10 cellular contexts compared by ENCODE assay signal in the genomic region with DNA sequence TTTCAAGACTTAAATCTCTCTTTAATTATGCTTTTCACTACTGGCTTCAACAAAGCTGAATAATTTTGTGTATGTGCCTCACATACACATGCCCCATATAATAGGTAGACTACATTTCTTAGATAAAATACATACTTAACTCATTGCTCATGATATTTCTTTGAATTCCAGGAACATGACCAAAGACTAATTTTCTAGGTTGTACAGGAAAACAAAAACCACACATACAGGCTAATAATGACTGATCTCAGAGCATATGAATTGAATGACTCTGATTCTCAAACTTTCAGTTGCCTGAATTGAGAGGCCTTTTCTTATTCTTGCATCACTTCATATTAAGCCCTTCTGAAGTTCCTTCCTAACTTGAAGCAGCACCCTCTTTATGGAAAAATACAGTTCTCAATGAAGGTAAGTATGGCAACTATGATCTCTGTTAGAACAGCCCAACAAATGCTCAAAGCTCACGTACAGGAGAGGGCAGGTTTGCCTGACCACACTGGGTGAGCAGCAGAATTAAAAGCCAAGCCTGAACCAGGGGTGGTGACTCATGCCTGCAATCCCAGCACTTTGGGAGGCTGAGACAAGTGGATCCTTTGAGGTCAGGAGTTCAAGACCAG. TPM values are rescaled to one million over a fixed set of nuclear protein-coding genes. Genes with fewer than 3 reads are reported as not detected.
DNase-seq lines count a peak whose midpoint lies in the region; ATAC-seq, FAIRE-seq and TF ChIP-seq lines count a peak whose summit lies in the region.
"Had no signal": no experiment of that assay in that cellular context is flagged by ENCODE, and none has a peak within 500 bp of the region (broad histone marks: within the 10 kb centered on the region; RNA-seq: fewer than 3 reads in every experiment).

No MANE protein-coding gene starts in this region.

- DNase-seq in Calu3 (peak; percentile 55), LoVo (ENCODE audit: low spot score) (peak; percentile 28), astrocyte (ENCODE audit: low read depth) (peak; percentile 97), lung microvascular endothelial cell (ENCODE audit: low read depth in 2 of 2) (peak; percentile 9 to 89), C1 segment of cervical spinal cord (lab: John Stamatoyannopoulos, UW) (no peak), suprapubic skin (ENCODE audit: low spot score in 2 of 2) (no peak), SIG-M5 treated with dmso at 0.1 percent for 504 hours (lab: John Stamatoyannopoulos, UW; ENCODE audit: unreplicated experiment) (no peak)
- DNase-seq: NCI-H2171 treated with DMSO at 0.1 percent for 48 hours had no signal

- peaks cover 19% of the 10 kb centered on the region for H3K4me1 Mint-ChIP-seq in Calu3 (ENCODE audit: low read depth, unreplicated experiment)
- H3K4me1 Mint-ChIP-seq in astrocyte (ENCODE audit: low read depth, unreplicated experiment) = peaks cover 21% of the 10 kb centered on the region

- H3K9me3 Mint-ChIP-seq in Calu3 (ENCODE audit: low read depth, unreplicated experiment) = peaks cover 5% of the 10 kb centered on the region
- H3K9me3 Mint-ChIP-seq in astrocyte (ENCODE audit: unreplicated experiment) = no peaks in the 10 kb centered on the region

- TF ChIP-seq POLR2A in suprapubic skin (IDR thresholded peaks at IDR 0.05) = no peak

- H3K4me3 ChIP-seq in astrocyte (ENCODE audit: insufficient read depth, low read depth, low read length) (no peak overlapping the region), suprapubic skin (no peak overlapping the region)
- H3K4me3 ChIP-seq: vagina had no signal

- no peak for TF ChIP-seq EP300 in suprapubic skin (IDR thresholded peaks at IDR 0.05)

- H3K27me3 Mint-ChIP-seq in Calu3 (ENCODE audit: unreplicated experiment) (no peaks in the 10 kb centered on the region), astrocyte (ENCODE audit: low read depth, unreplicated experiment) (no peaks in the 10 kb centered on the region)

- H3K27ac Mint-ChIP-seq in Calu3 (ENCODE audit: unreplicated experiment) (peak overlapping the region; percentile 83), astrocyte (ENCODE audit: unreplicated experiment) (peak overlapping the region; percentile 100)

- no peak for ATAC-seq in GM18909 (IDR thresholded peaks at IDR 0.05; ENCODE audit: poor library complexity, unreplicated experiment)

- H3K4me2 ChIP-seq in astrocyte (ENCODE audit: low read length) = peak overlapping the region; percentile 51

- no peaks in the 10 kb centered on the region for H4K20me1 ChIP-seq in astrocyte (ENCODE audit: insufficient read depth, low read length)

- H3K27me3 ChIP-seq in astrocyte (ENCODE audit: insufficient read depth, low read length) (no peaks in the 10 kb centered on the region), suprapubic skin (no peaks in the 10 kb centered on the region)
- H3K27me3 ChIP-seq: vagina had no signal

- H3K36me3 ChIP-seq in astrocyte (ENCODE audit: insufficient read depth, low read length) (no peaks in the 10 kb centered on the region), suprapubic skin (no peaks in the 10 kb centered on the region)
- H3K36me3 ChIP-seq: vagina had no signal

- intact Hi-C loops in Calu3 (cut with micrococcal nuclease; ENCODE audit: unreplicated experiment) = no loop called here

- CTCF ChIA-PET in Calu3 (lab: Charles Lee) = interaction anchor here (0.5 to 1.3 kb wide), 3 partner anchors 20 to 172 kb away, joined by 4 to 5 read pairs (median 4); no protein-coding TSS in a partner anchor

- peak overlapping the region; percentile 90 for H3K27ac ChIP-seq in astrocyte (ENCODE audit: low read depth, low read length)
- H3K27ac ChIP-seq in suprapubic skin = no peak overlapping the region
- H3K27ac ChIP-seq: vagina had no signal

- no peak for TF ChIP-seq CTCF in Calu3 (IDR thresholded peaks at IDR 0.05; ENCODE audit: unreplicated experiment)
- no peak for TF ChIP-seq CTCF in astrocyte (IDR thresholded peaks at IDR 0.05; ENCODE audit: insufficient read depth, low read depth, low read length)
- no peak for TF ChIP-seq CTCF in suprapubic skin (IDR thresholded peaks at IDR 0.05)

- H3K36me3 Mint-ChIP-seq in Calu3 (ENCODE audit: insufficient read depth, unreplicated experiment) (peaks cover 5% of the 10 kb centered on the region), astrocyte (ENCODE audit: low read depth, unreplicated experiment) (no peaks in the 10 kb centered on the region)

- H3K4me1 ChIP-seq in astrocyte (ENCODE audit: insufficient read depth, low read length) (peaks cover 29% of the 10 kb centered on the region), suprapubic skin (peaks cover 13% of the 10 kb centered on the region)
- H3K4me1 ChIP-seq: vagina had no signal

- H3K79me2 ChIP-seq in astrocyte (ENCODE audit: insufficient read depth, low read length) = no peaks in the 10 kb centered on the region

- H2AFZ ChIP-seq in astrocyte (ENCODE audit: low read depth, low read length) = no peak overlapping the region

- BruUV-seq in Calu3 (replicated peaks; lab: Mats Ljungman, UMichigan) = no TSS peak

- H3K9ac ChIP-seq in astrocyte (ENCODE audit: low read length) = peak overlapping the region; percentile 67

- H3K9me3 ChIP-seq in astrocyte (ENCODE audit: insufficient read depth, low read depth, low read length) (no peaks in the 10 kb centered on the region), suprapubic skin (no peaks in the 10 kb centered on the region)
- H3K9me3 ChIP-seq: vagina had no signal

- 82% methylated on average over 1 of the region's 1 CpG for WGBS in suprapubic skin

- FAIRE-seq in astrocyte (lab: Jason Lieb, UNC) = peak; percentile 96

- no peak overlapping the region for H3K4me3 Mint-ChIP-seq in Calu3 (ENCODE audit: low read depth, unreplicated experiment)
- peak overlapping the region; percentile 4 for H3K4me3 Mint-ChIP-seq in astrocyte (ENCODE audit: unreplicated experiment)

RNA-seq across cellular contexts. Expression of a gene that starts 22.6 kb away (rescaled TPM):
- total RNA-seq in Calu3 (2022) = 40.8 and 47.2 TPM in 2 replicates
- total RNA-seq in astrocyte = 88.8 and 103 TPM in 2 replicates
- 37.9 and 41.2 TPM in 2 replicates for total RNA-seq in lung microvascular endothelial cell
- 10 to 100 TPM; 27.0 to 65.7 (median 47.9) TPM for total RNA-seq in suprapubic skin

RNA-seq across cellular contexts. Expression of a gene that starts 41.3 kb away (rescaled TPM):
- total RNA-seq in Calu3 (2022) (87.8 and 98.1 TPM in 2 replicates), astrocyte (36.5 and 43.5 TPM in 2 replicates), lung microvascular endothelial cell (39.4 and 49.8 TPM in 2 replicates), suprapubic skin (10 to 100 TPM; 23.6 to 39.0 (median 31.9) TPM)

Comparison
In these comparisons a context has a peak if more than half of its experiments do, and no peak if none do; other contexts are left out.
1. DNase-seq: peak in Calu3 (single experiment), LoVo (single experiment), astrocyte (single experiment) and lung microvascular endothelial cell (2 of 2); none in C1 segment of cervical spinal cord (0 of 14), suprapubic skin (0 of 2) and SIG-M5 treated with dmso at 0.1 percent for 504 hours (single experiment).